1 cellular context compared by ENCODE assay signal in genomic region chr12:31220633-31221565, GRCh38.
TF ChIP-seq lines count a peak whose summit lies in the region.

No MANE protein-coding gene starts in this region.

TF ChIP-seq in H1, 55 proteins besides CTCF, POLR2A, EP300 and RAD21:
- no peak for TF ChIP-seq NRF1 (IDR thresholded peaks at IDR 0.05; ENCODE audit: low read depth, low read length)
- no peak for TF ChIP-seq SIRT6 (IDR thresholded peaks at IDR 0.05; ENCODE audit: low read length)
- no peak for TF ChIP-seq ASH2L (IDR thresholded peaks at IDR 0.05; ENCODE audit: low read length)
- no peak for TF ChIP-seq MAFK (IDR thresholded peaks at IDR 0.05; ENCODE audit: low read depth, low read length)
- TF ChIP-seq PHF8 (conservative IDR thresholded peaks at IDR 0.05; ENCODE audit: low read depth, low read length): no peak
- TF ChIP-seq RBBP5 (IDR thresholded peaks at IDR 0.05; ENCODE audit: borderline replicate concordance, low read depth, low read length): no peak
- no peak for TF ChIP-seq CHD7 (IDR thresholded peaks at IDR 0.05; ENCODE audit: insufficient replicate concordance, low read length)
- no peak for TF ChIP-seq EGR1 (IDR thresholded peaks at IDR 0.05; ENCODE audit: borderline replicate concordance, low read depth, low read length)
- no peak for TF ChIP-seq TAF7 (optimal IDR thresholded peaks at IDR 0.05; ENCODE audit: borderline replicate concordance, low read depth, low read length)
- TF ChIP-seq SP2 (IDR thresholded peaks at IDR 0.05; ENCODE audit: low read length): no peak
- TF ChIP-seq RNF2 (IDR thresholded peaks at IDR 0.05; ENCODE audit: borderline replicate concordance, low read depth, low read length, missing control alignments, poor library complexity, severe bottlenecking): no peak
- no peak for TF ChIP-seq E2F6 (IDR thresholded peaks at IDR 0.05)
- no peak for TF ChIP-seq CBX8 (IDR thresholded peaks at IDR 0.05; ENCODE audit: borderline replicate concordance, low read depth, low read length)
- no peak for TF ChIP-seq SP1 (IDR thresholded peaks at IDR 0.05; ENCODE audit: low read depth, low read length)
- no peak for TF ChIP-seq SAP30 (IDR thresholded peaks at IDR 0.05; ENCODE audit: insufficient read depth, insufficient replicate concordance, low read length)
- TF ChIP-seq POLR2AphosphoS5 (IDR thresholded peaks at IDR 0.05; ENCODE audit: low read depth, low read length): no peak
- TF ChIP-seq POU5F1 (IDR thresholded peaks at IDR 0.05; ENCODE audit: low read depth, low read length): no peak
